ENCODE assay signal across 14 cellular contexts in genomic region chr17:67401106-67401505, GRCh38. TPM values are rescaled to one million over a fixed set of nuclear protein-coding genes. Genes with fewer than 3 reads are reported as not detected.
A peak's percentile ranks its signal among the peaks of the same experiment; 100 is the strongest.
DNase-seq lines count a peak whose midpoint lies in the region; ATAC-seq and TF ChIP-seq lines count a peak whose summit lies in the region.
"Had no signal": no experiment of that assay in that cellular context is flagged by ENCODE, and none has a peak within 500 bp of the region (broad histone marks: within the 10 kb centered on the region; RNA-seq: fewer than 3 reads in every experiment).

No MANE protein-coding gene starts in this region.

- H3K4me1 Mint-ChIP-seq in activated naive CD4-positive, alpha-beta T cell treated with anti-CD3 and anti-CD28 coated beads for 36 hours (ENCODE audit: low read depth) = peaks cover 70% of the 10 kb centered on the region
- peaks cover 36% of the 10 kb centered on the region for H3K4me1 Mint-ChIP-seq in dendritic cell treated with granulocyte-macrophage colony-stimulating factor and Interleukin-4, amounts not matched to agents 40 ng/mL and 50 ng/mL, for 4 days (ENCODE audit: low read depth)
- H3K4me1 Mint-ChIP-seq in stimulated activated naive CD8-positive, alpha-beta T cell treated with anti-CD3 and anti-CD28 coated beads, Interleukin-15, amount 100 ng/mL, for 72 hours = peaks cover 71% of the 10 kb centered on the region

- CTCF ChIA-PET in activated naive CD4-positive, alpha-beta T cell treated with anti-CD3 and anti-CD28 coated beads for 36 hours (lab: Charles Lee) = interaction anchor here (0.6 to 2.6 kb wide), 3 partner anchors 14 to 911 kb away, joined by 3 to 5 read pairs (median 3); no protein-coding TSS in a partner anchor

- no peaks in the 10 kb centered on the region for H3K27me3 Mint-ChIP-seq in activated naive CD4-positive, alpha-beta T cell treated with anti-CD3 and anti-CD28 coated beads for 36 hours (ENCODE audit: low read depth)
- H3K27me3 Mint-ChIP-seq in dendritic cell treated with granulocyte-macrophage colony-stimulating factor and Interleukin-4, amounts not matched to agents 40 ng/mL and 50 ng/mL, for 4 days = no peaks in the 10 kb centered on the region
- no peaks in the 10 kb centered on the region for H3K27me3 Mint-ChIP-seq in stimulated activated naive CD8-positive, alpha-beta T cell treated with anti-CD3 and anti-CD28 coated beads, Interleukin-15, amount 100 ng/mL, for 72 hours

- no peak for TF ChIP-seq CTCF in HL-60 (IDR thresholded peaks at IDR 0.05; ENCODE audit: insufficient read depth, low read length)
- TF ChIP-seq CTCF in body of pancreas (IDR thresholded peaks at IDR 0.05) = no peak

- H3K27me3 ChIP-seq in HL-60 (ENCODE audit: insufficient read depth, poor library complexity, severe bottlenecking) (no peaks in the 10 kb centered on the region), body of pancreas (no peaks in the 10 kb centered on the region)
- H3K27me3 ChIP-seq: Peyer's patch had no signal

- H3K9me3 Mint-ChIP-seq in activated naive CD4-positive, alpha-beta T cell treated with anti-CD3 and anti-CD28 coated beads for 36 hours = no peaks in the 10 kb centered on the region
- no peaks in the 10 kb centered on the region for H3K9me3 Mint-ChIP-seq in dendritic cell treated with granulocyte-macrophage colony-stimulating factor and Interleukin-4, amounts not matched to agents 40 ng/mL and 50 ng/mL, for 4 days
- no peaks in the 10 kb centered on the region for H3K9me3 Mint-ChIP-seq in stimulated activated naive CD8-positive, alpha-beta T cell treated with anti-CD3 and anti-CD28 coated beads, Interleukin-15, amount 100 ng/mL, for 72 hours

- no peak for TF ChIP-seq POLR2A in body of pancreas (IDR thresholded peaks at IDR 0.05)

- H3K4me3 ChIP-seq in HL-60 (replicated peaks; ENCODE audit: insufficient read depth, low read length) (no peak overlapping the region), body of pancreas (no peak overlapping the region)
- H3K4me3 ChIP-seq: Peyer's patch had no signal

- peak overlapping the region; percentile 63 for H3K4me3 Mint-ChIP-seq in activated naive CD4-positive, alpha-beta T cell treated with anti-CD3 and anti-CD28 coated beads for 36 hours
- H3K4me3 Mint-ChIP-seq in dendritic cell treated with granulocyte-macrophage colony-stimulating factor and Interleukin-4, amounts not matched to agents 40 ng/mL and 50 ng/mL, for 4 days = no peak overlapping the region
- peak overlapping the region; percentile 74 to 83 for H3K4me3 Mint-ChIP-seq in stimulated activated naive CD8-positive, alpha-beta T cell treated with anti-CD3 and anti-CD28 coated beads, Interleukin-15, amount 100 ng/mL, for 72 hours

- peaks cover 9% of the 10 kb centered on the region for H3K4me1 ChIP-seq in body of pancreas
- H3K4me1 ChIP-seq: Caco-2 had no signal

- intact Hi-C loops in activated naive CD4-positive, alpha-beta T cell treated with anti-CD3 and anti-CD28 coated beads for 36 hours (cut with micrococcal nuclease) = no loop called here
- intact Hi-C loops in dendritic cell treated with granulocyte-macrophage colony-stimulating factor and Interleukin-4, amounts not matched to agents 40 ng/mL and 50 ng/mL, for 4 days (cut with micrococcal nuclease) = no loop called here
- intact Hi-C loops in body of pancreas (cut with DNase I) (no loop called here), Right ventricle myocardium inferior (cut with DNase I) (no loop called here)

- H3K36me3 ChIP-seq in body of pancreas (replicated peaks in 1 of 2; ENCODE audit: insufficient read depth in 1 of 2, low read depth in 2 of 2) = no peaks in the 10 kb centered on the region
- H3K36me3 ChIP-seq: Peyer's patch had no signal

- no peak for DNase-seq in activated naive CD4-positive, alpha-beta T cell treated with anti-CD3 and anti-CD28 coated beads for 36 hours
- DNase-seq in activated naive CD4-positive, alpha-beta T cell treated with Interleukin-2 at 50 U/mL for 16 hours = no peak
- DNase-seq in HL-60 (ENCODE audit: low read depth in 1 of 2, low spot score in 1 of 2) = no peak
- no peak for DNase-seq in stimulated activated naive CD8-positive, alpha-beta T cell treated with anti-CD3 and anti-CD28 coated beads, Interleukin-15, amount 100 ng/mL, for 72 hours
- DNase-seq in body of pancreas = no peak
- DNase-seq in Right ventricle myocardium inferior (ENCODE audit: missing footprints) = no peak
- DNase-seq: Caco-2, EL, left cardiac atrium, NCI-H187, NCI-H345, Peyer's patch, SK-N-SH had no signal

- peaks cover 19% of the 10 kb centered on the region for H3K36me3 Mint-ChIP-seq in activated naive CD4-positive, alpha-beta T cell treated with anti-CD3 and anti-CD28 coated beads for 36 hours (ENCODE audit: low read depth)
- H3K36me3 Mint-ChIP-seq in dendritic cell treated with granulocyte-macrophage colony-stimulating factor and Interleukin-4, amounts not matched to agents 40 ng/mL and 50 ng/mL, for 4 days (ENCODE audit: low read depth) = peaks cover 8% of the 10 kb centered on the region

- H3K27ac ChIP-seq in HL-60 (replicated peaks) (peak overlapping the region; percentile 72), body of pancreas (peak overlapping the region in 1 of 4 donors; percentile 36)

- WGBS in body of pancreas, 2 donors = 88 to 90% methylated on average over 9 of the region's 9 CpGs

- no peak for ATAC-seq in stimulated activated naive CD8-positive, alpha-beta T cell treated with anti-CD3 and anti-CD28 coated beads, Interleukin-15, amount 100 ng/mL, for 72 hours
- ATAC-seq in body of pancreas = no peak
- no peak for ATAC-seq in Right ventricle myocardium inferior
- ATAC-seq: left cardiac atrium had no signal

- H3K9me3 ChIP-seq in body of pancreas = no peaks in the 10 kb centered on the region
- H3K9me3 ChIP-seq: Caco-2, Peyer's patch, SK-N-SH had no signal

- H3K27ac Mint-ChIP-seq in activated naive CD4-positive, alpha-beta T cell treated with anti-CD3 and anti-CD28 coated beads for 36 hours = peak overlapping the region; percentile 96
- H3K27ac Mint-ChIP-seq in dendritic cell treated with granulocyte-macrophage colony-stimulating factor and Interleukin-4, amounts not matched to agents 40 ng/mL and 50 ng/mL, for 4 days = peak overlapping the region; percentile 60
- peak overlapping the region; percentile 86 to 96 for H3K27ac Mint-ChIP-seq in stimulated activated naive CD8-positive, alpha-beta T cell treated with anti-CD3 and anti-CD28 coated beads, Interleukin-15, amount 100 ng/mL, for 72 hours

RNA-seq across cellular contexts. Expression of gene PITPNC1, which starts 24.0 kb away (rescaled TPM):
- total RNA-seq in activated naive CD4-positive, alpha-beta T cell treated with anti-CD3 and anti-CD28 coated beads for 36 hours = 10 to 100 TPM; 58.7 to 60.0 TPM
- total RNA-seq in body of pancreas (10 to 100 TPM; 11.9 to 17.5 TPM), Right ventricle myocardium inferior (13.8 TPM)

RNA-seq across cellular contexts. Expression of gene PSMD12, which starts 34.7 kb away (rescaled TPM):
- 10 to 100 TPM; 67.8 to 70.7 TPM for total RNA-seq in activated naive CD4-positive, alpha-beta T cell treated with anti-CD3 and anti-CD28 coated beads for 36 hours
- total RNA-seq in body of pancreas (10 to 100 TPM; 12.2 to 14.0 TPM), Right ventricle myocardium inferior (45.5 TPM)
